Comparison of ENCODE assay signal across 8 cellular contexts in genomic region chr9:32589083-32589713, GRCh38. TPM values are rescaled to one million over a fixed set of nuclear protein-coding genes. Genes with fewer than 3 reads are reported as not detected.
DNase-seq lines count a peak whose midpoint lies in the region; ATAC-seq, FAIRE-seq and TF ChIP-seq lines count a peak whose summit lies in the region.

No MANE protein-coding gene starts in this region.

- 10% methylated on average over 6 of the region's 6 CpGs for WGBS in HepG2 (ENCODE audit: low lambda C conversion rate)

- in situ Hi-C loops in astrocyte of the spinal cord (cut with HindIII; ENCODE audit: low sequenced_read_pairs) = no loop called here
- in situ Hi-C loops in HepG2 (cut with HindIII; ENCODE audit: extremely low pct_ligation_motif_present, low pct_unique_long_range_greater_than_20kb) = no loop called here

- intact Hi-C loops in HepG2 (cut with micrococcal nuclease; ENCODE audit: unreplicated experiment) = loop anchor here (1.0 kb wide), 2 partner anchors 114 to 379 kb away; no protein-coding TSS in a partner anchor

- no peaks in the 10 kb centered on the region for H3K79me2 ChIP-seq in HepG2 (ENCODE audit: insufficient read depth, low read length)

- no peak overlapping the region for H2AFZ ChIP-seq in HepG2 (ENCODE audit: low read length)

- no peaks in the 10 kb centered on the region for H3K27me3 ChIP-seq in H7 (ENCODE audit: control insufficient read depth, insufficient read depth, low read length)
- H3K27me3 ChIP-seq in HepG2 (ENCODE audit: control insufficient read depth in 1 of 2, insufficient read depth in 2 of 2, low read length in 2 of 2) = no peaks in the 10 kb centered on the region

- H3K9me3 ChIP-seq in HepG2 (ENCODE audit: low read length) = no peaks in the 10 kb centered on the region

- CTCF ChIA-PET in HepG2 (lab: Yijun Ruan, JAX; ENCODE audit: low intra/inter-chr PET ratio, low total read pairs) = interaction anchor here (1.7 kb wide), 1 partner anchor 379 kb away, joined by 13 read pairs; no protein-coding TSS in a partner anchor

- no peaks in the 10 kb centered on the region for H3K4me1 ChIP-seq in HepG2 (ENCODE audit: insufficient read depth, low read length)

- TF ChIP-seq EP300 in HepG2 (IDR thresholded peaks at IDR 0.05; ENCODE audit: low read depth in 2 of 2, low read length in 2 of 2) = no peak
- TF ChIP-seq EP300 in HepG2 (CRISPR knock-in tag; IDR thresholded peaks at IDR 0.05; ENCODE audit: borderline replicate concordance) = no peak

- no peaks in the 10 kb centered on the region for H4K20me1 ChIP-seq in HepG2 (ENCODE audit: insufficient read depth, low read length)

- TF ChIP-seq RAD21 in HepG2 (CRISPR knock-in tag; IDR thresholded peaks at IDR 0.05) = peak; percentile 18; the same call in 1 of the 2 replicates

- no peak for TF ChIP-seq POLR2A in HepG2 (IDR thresholded peaks at IDR 0.05; ENCODE audit: insufficient read depth in 1 of 2, low read depth in 2 of 2, low read length in 2 of 2)

- peak; percentile 67 for TF ChIP-seq CTCF in astrocyte of the spinal cord (IDR thresholded peaks at IDR 0.05; ENCODE audit: low read depth, low read length)
- peak; percentile 61 for TF ChIP-seq CTCF in HepG2 (CRISPR knock-in tag; IDR thresholded peaks at IDR 0.05)

- peak; percentile 87 for ATAC-seq in HepG2

- no TSS peak for BruUV-seq in HepG2 (replicated peaks; lab: Mats Ljungman, UMichigan)

- H3K36me3 ChIP-seq in H7 (replicated peaks; ENCODE audit: control insufficient read depth, insufficient read depth, low read length) (no peaks in the 10 kb centered on the region), HepG2 (replicated peaks in 1 of 2; ENCODE audit: control insufficient read depth in 1 of 2, insufficient read depth in 2 of 2, low read length in 2 of 2) (no peaks in the 10 kb centered on the region)

- POLR2A ChIA-PET in HepG2 (lab: Yijun Ruan, JAX) = no interaction called here

- peak; percentile 49 for DNase-seq in EL
- DNase-seq in H7 = peak; percentile 48
- peak; percentile 12 for DNase-seq in NCI-H2107 (lab: John Stamatoyannopoulos, UW)
- peak; percentile 69 for DNase-seq in astrocyte of the spinal cord (ENCODE audit: low read depth, low spot score)
- peak; percentile 28 for DNase-seq in HepG2 (ENCODE audit: low spot score)
- DNase-seq in stimulated activated CD4-positive, alpha-beta T cell treated with anti-CD3 and anti-CD28 coated beads, Interleukin-12 subunit alpha, Interleukin-12 subunit beta, amount 100 ng/mL, for 4 hours = no peak
- DNase-seq in HuH-7.5 (ENCODE audit: low spot score) = no peak
- DNase-seq in SK-N-DZ (ENCODE audit: low spot score) = no peak

- H3K4me2 ChIP-seq in HepG2 (ENCODE audit: low read depth, low read length) = no peak overlapping the region

- no peak overlapping the region for H3K9ac ChIP-seq in HepG2 (ENCODE audit: insufficient read depth, low read depth, low read length)

- FAIRE-seq in HepG2 (lab: Jason Lieb, UNC) = peak; percentile 18

- H3K27ac ChIP-seq in HepG2 (ENCODE audit: extremely low read length, insufficient read depth, low read length) = no peak overlapping the region

- H3K4me3 ChIP-seq in H7 (ENCODE audit: insufficient read depth, low read depth, low read length) (no peak overlapping the region), astrocyte of the spinal cord (ENCODE audit: low read depth, low read length) (no peak overlapping the region), HepG2 (replicated peaks in 1 of 3; ENCODE audit: insufficient read depth in 1 of 3, low read depth in 2 of 3, low read length in 3 of 3) (no peak overlapping the region)

RNA-seq across cellular contexts. Expression of gene NDUFB6, which starts 16.2 kb away (rescaled TPM):
- total RNA-seq in H7 (2014; rRNA removed; shearing (Covaris generic)) = 48.4 and 77.1 TPM in 2 replicates
- total RNA-seq in HepG2 (2016; rRNA removed; fragmentation: Illumina TruSeq; extraction: Trizol) = 81.9 and 106 TPM in 2 replicates
- total RNA-seq in HepG2 (2016; cell fraction: cytosol; rRNA removed; fragmentation: Illumina TruSeq; extraction: Trizol; ENCODE audit: low read depth) = 16.0 and 16.3 TPM in 2 replicates
- 86.2 and 119 TPM in 2 replicates for total RNA-seq in HepG2 (2016; cell fraction: insoluble cytoplasmic fraction; rRNA removed; fragmentation: Illumina TruSeq; extraction: Trizol)
- 18.5 and 19.3 TPM in 2 replicates for total RNA-seq in HepG2 (2016; cell fraction: membrane; rRNA removed; fragmentation: Illumina TruSeq; extraction: Trizol)
- total RNA-seq in HepG2 (2016; cell fraction: nucleus; rRNA removed; fragmentation: Illumina TruSeq; extraction: Trizol) = 35.9 and 39.7 TPM in 2 replicates
- polyA plus RNA-seq in HepG2 (2011; rRNA removed) = 21.5 and 31.2 TPM in 2 replicates
- polyA plus RNA-seq in HepG2 (2011; cell fraction: cytosol; rRNA removed) = 28.6 and 29.6 TPM in 2 replicates
- polyA plus RNA-seq in HepG2 (2011; cell fraction: nucleus; rRNA removed) = 5.5 and 6.9 TPM in 2 replicates
- 27.7 and 34.6 TPM in 2 replicates for polyA plus RNA-seq in HepG2 (2012)
- polyA plus RNA-seq in HepG2 (2016; cell fraction: cytosol; fragmentation: Illumina TruSeq; extraction: Trizol; ENCODE audit: low read depth) = 18.1 and 20.1 TPM in 2 replicates
- 93.0 and 110 TPM in 2 replicates for polyA plus RNA-seq in HepG2 (2016; cell fraction: insoluble cytoplasmic fraction; fragmentation: Illumina TruSeq; extraction: Trizol; ENCODE audit: low read depth)
- 18.7 and 19.9 TPM in 2 replicates for polyA plus RNA-seq in HepG2 (2016; cell fraction: membrane; fragmentation: Illumina TruSeq; extraction: Trizol; ENCODE audit: low read depth)
- 55.5 and 57.6 TPM in 2 replicates for polyA plus RNA-seq in HepG2 (2016; cell fraction: nucleus; fragmentation: Illumina TruSeq; extraction: Trizol; ENCODE audit: insufficient read depth, low read depth)
- polyA minus RNA-seq in HepG2 (2011; rRNA and poly(A)+ RNA removed; ENCODE audit: low replicate concordance) = 16.1 and 20.8 TPM in 2 replicates
- polyA minus RNA-seq in HepG2 (2011; cell fraction: cytosol; rRNA and poly(A)+ RNA removed) = 13.8 and 18.9 TPM in 2 replicates
- polyA minus RNA-seq in HepG2 (2011; cell fraction: nucleus; rRNA and poly(A)+ RNA removed) = 9.1 and 13.1 TPM in 2 replicates
- polyA plus RNA-seq in SK-N-DZ (2014; cell fraction: cytosol; rRNA removed) = 99.8 and 109 TPM in 2 replicates
- 44.1 and 114 TPM in 2 replicates for polyA plus RNA-seq in SK-N-DZ (2014; cell fraction: nucleus; rRNA removed)

RNA-seq across cellular contexts. Expression of gene TOPORS, which starts 36.8 kb away (rescaled TPM):
- total RNA-seq in H7 (2014; rRNA removed; shearing (Covaris generic)) = 27.1 and 31.6 TPM in 2 replicates
- 19.6 and 28.8 TPM in 2 replicates for total RNA-seq in HepG2 (2016; rRNA removed; fragmentation: Illumina TruSeq; extraction: Trizol)
- 1.3 and 1.6 TPM in 2 replicates for total RNA-seq in HepG2 (2016; cell fraction: cytosol; rRNA removed; fragmentation: Illumina TruSeq; extraction: Trizol; ENCODE audit: low read depth)
- 19.8 and 28.1 TPM in 2 replicates for total RNA-seq in HepG2 (2016; cell fraction: insoluble cytoplasmic fraction; rRNA removed; fragmentation: Illumina TruSeq; extraction: Trizol)
- total RNA-seq in HepG2 (2016; cell fraction: membrane; rRNA removed; fragmentation: Illumina TruSeq; extraction: Trizol) = 6.3 and 8.0 TPM in 2 replicates
- 22.5 and 24.6 TPM in 2 replicates for total RNA-seq in HepG2 (2016; cell fraction: nucleus; rRNA removed; fragmentation: Illumina TruSeq; extraction: Trizol)
- polyA plus RNA-seq in HepG2 (2011; rRNA removed) = 6.1 and 6.8 TPM in 2 replicates
- polyA plus RNA-seq in HepG2 (2011; cell fraction: cytosol; rRNA removed) = 3.0 and 5.4 TPM in 2 replicates
- polyA plus RNA-seq in HepG2 (2011; cell fraction: nucleus; rRNA removed) = 5.5 and 6.1 TPM in 2 replicates
- polyA plus RNA-seq in HepG2 (2012) = 8.8 and 9.9 TPM in 2 replicates
- 0.35 and 0.49 TPM in 2 replicates for polyA plus RNA-seq in HepG2 (2016; cell fraction: cytosol; fragmentation: Illumina TruSeq; extraction: Trizol; ENCODE audit: low read depth)
- 15.9 and 16.9 TPM in 2 replicates for polyA plus RNA-seq in HepG2 (2016; cell fraction: insoluble cytoplasmic fraction; fragmentation: Illumina TruSeq; extraction: Trizol; ENCODE audit: low read depth)
- 1.6 and 1.9 TPM in 2 replicates for polyA plus RNA-seq in HepG2 (2016; cell fraction: membrane; fragmentation: Illumina TruSeq; extraction: Trizol; ENCODE audit: low read depth)
- polyA plus RNA-seq in HepG2 (2016; cell fraction: nucleus; fragmentation: Illumina TruSeq; extraction: Trizol; ENCODE audit: insufficient read depth, low read depth) = 12.4 and 13.5 TPM in 2 replicates
- polyA minus RNA-seq in HepG2 (2011; rRNA and poly(A)+ RNA removed; ENCODE audit: low replicate concordance) = 9.1 and 14.1 TPM in 2 replicates
- 8.8 and 9.0 TPM in 2 replicates for polyA minus RNA-seq in HepG2 (2011; cell fraction: cytosol; rRNA and poly(A)+ RNA removed)
- 42.9 and 51.2 TPM in 2 replicates for polyA minus RNA-seq in HepG2 (2011; cell fraction: nucleus; rRNA and poly(A)+ RNA removed)
- polyA plus RNA-seq in SK-N-DZ (2014; cell fraction: cytosol; rRNA removed) = 10.8 and 12.8 TPM in 2 replicates
- polyA plus RNA-seq in SK-N-DZ (2014; cell fraction: nucleus; rRNA removed) = 9.7 and 10.1 TPM in 2 replicates

RNA-seq across cellular contexts. Expression of gene SMIM27, which starts 37.1 kb away (rescaled TPM):
- 7.1 and 16.7 TPM in 2 replicates for total RNA-seq in H7 (2014; rRNA removed; shearing (Covaris generic))
- 13.3 and 17.9 TPM in 2 replicates for total RNA-seq in HepG2 (2016; rRNA removed; fragmentation: Illumina TruSeq; extraction: Trizol)
- 75.6 and 99.3 TPM in 2 replicates for total RNA-seq in HepG2 (2016; cell fraction: cytosol; rRNA removed; fragmentation: Illumina TruSeq; extraction: Trizol; ENCODE audit: low read depth)
- total RNA-seq in HepG2 (2016; cell fraction: insoluble cytoplasmic fraction; rRNA removed; fragmentation: Illumina TruSeq; extraction: Trizol) = 15.4 and 19.6 TPM in 2 replicates
- total RNA-seq in HepG2 (2016; cell fraction: membrane; rRNA removed; fragmentation: Illumina TruSeq; extraction: Trizol) = 37.2 and 52.4 TPM in 2 replicates
- total RNA-seq in HepG2 (2016; cell fraction: nucleus; rRNA removed; fragmentation: Illumina TruSeq; extraction: Trizol) = 8.6 and 10.5 TPM in 2 replicates
- 19.0 and 22.5 TPM in 2 replicates for polyA plus RNA-seq in HepG2 (2011; rRNA removed)
- polyA plus RNA-seq in HepG2 (2011; cell fraction: cytosol; rRNA removed) = 3.6 and 3.7 TPM in 2 replicates
- 2.2 and 2.6 TPM in 2 replicates for polyA plus RNA-seq in HepG2 (2011; cell fraction: nucleus; rRNA removed)
- polyA plus RNA-seq in HepG2 (2012) = 23.4 and 24.0 TPM in 2 replicates
- polyA plus RNA-seq in HepG2 (2016; cell fraction: cytosol; fragmentation: Illumina TruSeq; extraction: Trizol; ENCODE audit: low read depth) = 83.9 and 98.8 TPM in 2 replicates
- 14.9 and 15.5 TPM in 2 replicates for polyA plus RNA-seq in HepG2 (2016; cell fraction: insoluble cytoplasmic fraction; fragmentation: Illumina TruSeq; extraction: Trizol; ENCODE audit: low read depth)
- 31.9 and 41.5 TPM in 2 replicates for polyA plus RNA-seq in HepG2 (2016; cell fraction: membrane; fragmentation: Illumina TruSeq; extraction: Trizol; ENCODE audit: low read depth)
- polyA plus RNA-seq in HepG2 (2016; cell fraction: nucleus; fragmentation: Illumina TruSeq; extraction: Trizol; ENCODE audit: insufficient read depth, low read depth) = 11.4 and 12.7 TPM in 2 replicates
- 5.2 and 6.4 TPM in 2 replicates for polyA minus RNA-seq in HepG2 (2011; rRNA and poly(A)+ RNA removed; ENCODE audit: low replicate concordance)
- 3.5 TPM in 1 of 2 replicates, not detected in the other for polyA minus RNA-seq in HepG2 (2011; cell fraction: cytosol; rRNA and poly(A)+ RNA removed)
- polyA minus RNA-seq in HepG2 (2011; cell fraction: nucleus; rRNA and poly(A)+ RNA removed) = 4.6 and 4.9 TPM in 2 replicates
- polyA plus RNA-seq in SK-N-DZ (2014; cell fraction: cytosol; rRNA removed) = 2.0 and 2.8 TPM in 2 replicates
- 1.6 and 6.0 TPM in 2 replicates for polyA plus RNA-seq in SK-N-DZ (2014; cell fraction: nucleus; rRNA removed)

RNA-seq across cellular contexts. Expression of gene TAF1L, which starts 46.3 kb away (rescaled TPM):
- total RNA-seq in H7 (2014; rRNA removed; shearing (Covaris generic)) = not detected in 2 replicates
- total RNA-seq in HepG2 (2016; rRNA removed; fragmentation: Illumina TruSeq; extraction: Trizol) = not detected in 2 replicates
- total RNA-seq in HepG2 (2016; cell fraction: cytosol; rRNA removed; fragmentation: Illumina TruSeq; extraction: Trizol; ENCODE audit: low read depth) = not detected in 2 replicates
- total RNA-seq in HepG2 (2016; cell fraction: insoluble cytoplasmic fraction; rRNA removed; fragmentation: Illumina TruSeq; extraction: Trizol) = not detected in 2 replicates
- not detected in 2 replicates for total RNA-seq in HepG2 (2016; cell fraction: membrane; rRNA removed; fragmentation: Illumina TruSeq; extraction: Trizol)
- not detected in 2 replicates for total RNA-seq in HepG2 (2016; cell fraction: nucleus; rRNA removed; fragmentation: Illumina TruSeq; extraction: Trizol)
- polyA plus RNA-seq in HepG2 (2011; rRNA removed) = not detected in 2 replicates
- not detected in 2 replicates for polyA plus RNA-seq in HepG2 (2011; cell fraction: cytosol; rRNA removed)
- polyA plus RNA-seq in HepG2 (2011; cell fraction: nucleus; rRNA removed) = not detected in 2 replicates
- 0.03 TPM in 2 replicates for polyA plus RNA-seq in HepG2 (2012)
- not detected in 2 replicates for polyA plus RNA-seq in HepG2 (2016; cell fraction: cytosol; fragmentation: Illumina TruSeq; extraction: Trizol; ENCODE audit: low read depth)
- not detected in 2 replicates for polyA plus RNA-seq in HepG2 (2016; cell fraction: insoluble cytoplasmic fraction; fragmentation: Illumina TruSeq; extraction: Trizol; ENCODE audit: low read depth)
- not detected in 2 replicates for polyA plus RNA-seq in HepG2 (2016; cell fraction: membrane; fragmentation: Illumina TruSeq; extraction: Trizol; ENCODE audit: low read depth)
- not detected in 2 replicates for polyA plus RNA-seq in HepG2 (2016; cell fraction: nucleus; fragmentation: Illumina TruSeq; extraction: Trizol; ENCODE audit: insufficient read depth, low read depth)
- polyA minus RNA-seq in HepG2 (2011; rRNA and poly(A)+ RNA removed; ENCODE audit: low replicate concordance) = not detected in 2 replicates
- polyA minus RNA-seq in HepG2 (2011; cell fraction: cytosol; rRNA and poly(A)+ RNA removed) = not detected in 2 replicates
- polyA minus RNA-seq in HepG2 (2011; cell fraction: nucleus; rRNA and poly(A)+ RNA removed) = under 0.01 TPM in 1 of 2 replicates, not detected in the other
- not detected in 2 replicates for polyA plus RNA-seq in SK-N-DZ (2014; cell fraction: cytosol; rRNA removed)
- not detected in 2 replicates for polyA plus RNA-seq in SK-N-DZ (2014; cell fraction: nucleus; rRNA removed)

Comparison
In these comparisons a context has a peak if more than half of its experiments do, and no peak if none do; other contexts are left out.
1. DNase-seq: peak in EL (single experiment), H7 (single experiment), NCI-H2107 (single experiment), astrocyte of the spinal cord (single experiment) and HepG2 (single experiment); none in stimulated activated CD4-positive, alpha-beta T cell treated with anti-CD3 and anti-CD28 coated beads, Interleukin-12 subunit alpha, Interleukin-12 subunit beta, amount 100 ng/mL, for 4 hours (single experiment), HuH-7.5 (single experiment) and SK-N-DZ (single experiment).